7 cellular contexts compared by ENCODE assay signal in the genomic region with DNA sequence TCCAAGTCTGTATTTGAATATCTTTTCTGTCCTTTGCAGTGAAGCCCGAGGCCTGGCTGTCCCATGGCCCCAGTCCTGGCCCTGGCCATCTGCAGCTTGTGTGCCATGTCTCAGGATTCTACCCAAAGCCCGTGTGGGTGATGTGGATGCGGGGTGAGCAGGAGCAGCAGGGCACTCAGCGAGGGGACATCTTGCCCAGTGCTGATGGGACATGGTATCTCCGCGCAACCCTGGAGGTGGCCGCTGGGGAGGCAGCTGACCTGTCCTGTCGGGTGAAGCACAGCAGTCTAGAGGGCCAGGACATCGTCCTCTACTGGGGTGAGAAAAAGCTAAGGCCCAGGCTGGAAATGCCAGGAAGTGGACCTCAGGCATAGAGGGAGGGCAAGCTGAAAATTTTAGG. TPM values are rescaled to one million over a fixed set of nuclear protein-coding genes. Genes with fewer than 3 reads are reported as not detected.
"Had no signal": no experiment of that assay in that cellular context is flagged by ENCODE, and none has a peak within 500 bp of the region (broad histone marks: within the 10 kb centered on the region; RNA-seq: fewer than 3 reads in every experiment).

No MANE protein-coding gene starts in this region.

RNA-seq across cellular contexts. Expression of gene CD1A, which starts 2.5 kb away (rescaled TPM):
- total RNA-seq: activated CD4-positive, alpha-beta memory T cell treated with anti-CD3 and anti-CD28 coated beads for 36 hours; activated CD4-positive, alpha-beta memory T cell treated with anti-CD3 and anti-CD28 coated beads, Interleukin-2, amount 10 ng/mL, durations not matched to agents 7 days and 5 days; activated CD8-positive, alpha-beta memory T cell treated with anti-CD3 and anti-CD28 coated beads, Interleukin-2, amount 10 ng/mL, durations not matched to agents 7 days and 5 days; WTC11 had no signal

RNA-seq across cellular contexts. Expression of gene CD1C, which starts 33.0 kb away (rescaled TPM):
- total RNA-seq: activated CD4-positive, alpha-beta memory T cell treated with anti-CD3 and anti-CD28 coated beads for 36 hours; activated CD4-positive, alpha-beta memory T cell treated with anti-CD3 and anti-CD28 coated beads, Interleukin-2, amount 10 ng/mL, durations not matched to agents 7 days and 5 days; activated CD4-positive, alpha-beta T cell treated with anti-CD3 and anti-CD28 coated beads, Interleukin-2, amount 10 ng/mL, durations not matched to agents 7 days and 5 days; activated CD8-positive, alpha-beta memory T cell treated with anti-CD3 and anti-CD28 coated beads, Interleukin-2, amount 10 ng/mL, durations not matched to agents 7 days and 5 days; activated CD8-positive, alpha-beta T cell treated with anti-CD3 and anti-CD28 coated beads, Interleukin-2, amount 10 ng/mL, durations not matched to agents 7 days and 5 days; T-helper 2 cell treated with Interferon-gamma antibody and Interleukin-4, amounts not matched to agents 100 ng/mL and 5 ng/mL, for 36 hours; WTC11 had no signal
